Comparison of ENCODE assay signal across 8 cellular contexts in the genomic region with DNA sequence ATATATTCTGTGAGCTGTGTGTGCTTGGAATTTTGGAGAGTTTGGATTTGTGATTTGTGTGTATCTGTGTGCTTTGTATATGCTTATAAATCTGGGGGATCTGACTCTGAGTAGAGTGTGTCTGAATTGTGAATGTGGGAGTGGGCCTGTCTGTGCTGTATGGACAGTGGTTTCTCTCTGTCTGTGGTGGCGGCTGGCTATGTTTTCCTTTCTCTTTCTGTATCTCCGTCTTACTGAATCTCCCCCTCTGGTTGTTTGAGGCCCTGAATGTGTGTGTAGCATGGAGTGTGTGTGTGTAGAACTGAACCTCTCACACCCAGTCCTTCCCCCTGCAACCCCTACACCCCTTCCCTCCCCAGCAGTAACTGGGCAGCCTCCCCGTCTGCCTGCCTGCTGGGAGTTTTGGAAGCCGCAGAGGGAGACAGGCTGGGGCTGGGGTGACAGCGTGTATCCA. TPM values are rescaled to one million over a fixed set of nuclear protein-coding genes. Genes with fewer than 3 reads are reported as not detected.
A peak's percentile ranks its signal among the peaks of the same experiment; 100 is the strongest.
DNase-seq lines count a peak whose midpoint lies in the region; ATAC-seq, FAIRE-seq and TF ChIP-seq lines count a peak whose summit lies in the region.

No MANE protein-coding gene starts in this region.

- no peak for TF ChIP-seq POLR2A in stomach (IDR thresholded peaks at IDR 0.05)

- H3K4me3 ChIP-seq in Caco-2 (ENCODE audit: low read depth, low read length) (no peak overlapping the region), right cardiac atrium (ENCODE audit: low read length) (no peak overlapping the region), stomach (peak overlapping the region; percentile 3 to 95 (median 16))

- H3K36me3 Mint-ChIP-seq in Caco-2 (ENCODE audit: insufficient read depth, unreplicated experiment): peaks cover 32% of the 10 kb centered on the region

- H3K27ac ChIP-seq in RWPE1 (0 out of 2 replicates have a peak overlapping the region, but pooled peaks have one; percentile 2), right cardiac atrium (ENCODE audit: low read length) (peak overlapping the region; percentile 94), stomach (peak overlapping the region; percentile 67 to 95 (median 94))

- no peak for TF ChIP-seq EP300 in stomach (IDR thresholded peaks at IDR 0.05)

- no peak for TF ChIP-seq CTCF in Caco-2 (IDR thresholded peaks at IDR 0.05; ENCODE audit: insufficient read depth in 1 of 2, low read depth in 1 of 2, low read length in 1 of 2, severe bottlenecking in 1 of 2, unreplicated experiment in 1 of 2)
- no peak for TF ChIP-seq CTCF in RWPE1 (conservative IDR thresholded peaks at IDR 0.05; ENCODE audit: low read depth)
- no peak for TF ChIP-seq CTCF in stomach (IDR thresholded peaks at IDR 0.05)
- no peak for TF ChIP-seq CTCF in D721Med (IDR thresholded peaks at IDR 0.05; ENCODE audit: insufficient read depth, missing control alignments)

- 24% methylated on average over 5 of the region's 5 CpGs for WGBS in right cardiac atrium
- 12 to 25% (median 20%) methylated on average over 5 of the region's 5 CpGs for WGBS in stomach, 5 donors

- peaks cover 51% of the 10 kb centered on the region for H3K4me1 Mint-ChIP-seq in Caco-2 (ENCODE audit: low read depth, unreplicated experiment)

- ATAC-seq in GM21723 (IDR thresholded peaks at IDR 0.05; ENCODE audit: unreplicated experiment): peak; percentile 34
- no peak for ATAC-seq in right cardiac atrium

- POLR2A ChIA-PET in Caco-2 (lab: Charles Lee) (no interaction called here), RWPE1 (lab: Yijun Ruan, JAX; ENCODE audit: low non-redundant PET) (no interaction called here)

- H3K36me3 ChIP-seq in Caco-2 (ENCODE audit: control insufficient read depth, insufficient read depth, low read length) (no peaks in the 10 kb centered on the region; the same call in none of the 2 replicates), stomach (no peaks in the 10 kb centered on the region)

- peak overlapping the region; percentile 93 for H3K4me3 Mint-ChIP-seq in Caco-2 (ENCODE audit: unreplicated experiment)

- H3K9me3 ChIP-seq in Caco-2 (no peaks in the 10 kb centered on the region), right cardiac atrium (ENCODE audit: control insufficient read depth, low read length) (no peaks in the 10 kb centered on the region), stomach (no peaks in the 10 kb centered on the region)

- no peaks in the 10 kb centered on the region for H3K27me3 Mint-ChIP-seq in Caco-2 (ENCODE audit: insufficient read depth, unreplicated experiment)

- H3K27me3 ChIP-seq in Caco-2 (replicated peaks; ENCODE audit: control insufficient read depth, insufficient read depth, low read length) (no peaks in the 10 kb centered on the region), right cardiac atrium (ENCODE audit: control insufficient read depth, insufficient read depth) (no peaks in the 10 kb centered on the region), stomach (peaks cover 0 to 35% (median 0%) of the 10 kb centered on the region in 3 donors)

- DNase-seq in Caco-2 (no peak), RWPE1 (ENCODE audit: low spot score) (no peak), right cardiac atrium (no peak), stomach (no peak), GM03348 (ENCODE audit: low spot score) (no peak), D721Med (ENCODE audit: insufficient read length, low spot score) (no peak), NCI-H1417 treated with DMSO at 0.1 percent for 48 hours (lab: John Stamatoyannopoulos, UW) (no peak)

- H3K9me3 Mint-ChIP-seq in Caco-2 (ENCODE audit: unreplicated experiment): no peaks in the 10 kb centered on the region

- intact Hi-C loops in Caco-2 (cut with micrococcal nuclease; ENCODE audit: unreplicated experiment): no loop called here
- intact Hi-C loops in right cardiac atrium (cut with DNase I): no loop called here
- intact Hi-C loops in stomach (cut with DNase I; ENCODE audit: low total_unique reads): no loop called here

- peak overlapping the region; percentile 31 for H3K27ac Mint-ChIP-seq in Caco-2 (ENCODE audit: unreplicated experiment)

- CTCF ChIA-PET in Caco-2 (lab: Charles Lee): no interaction called here
- CTCF ChIA-PET in RWPE1 (lab: Yijun Ruan, JAX): interaction anchor here (1.9 kb wide), 1 partner anchor 113 kb away, joined by 9 read pairs; no protein-coding TSS in a partner anchor

- H3K4me1 ChIP-seq in Caco-2 (peaks cover 57% of the 10 kb centered on the region), right cardiac atrium (ENCODE audit: control insufficient read depth, insufficient read depth, low read length) (peaks cover 38% of the 10 kb centered on the region), stomach (peaks cover 81 to 96% (median 93%) of the 10 kb centered on the region in 4 donors)

- no peak for FAIRE-seq in D721Med (lab: Jason Lieb, UNC)

- no TSS peak for BruUV-seq in Caco-2 (replicated peaks; lab: Mats Ljungman, UMichigan)

RNA-seq across cellular contexts. Expression of gene CXXC5, which starts 4.7 kb away (rescaled TPM):
- total RNA-seq in Caco-2 (2022) (79.5 and 92.3 TPM in 2 replicates), right cardiac atrium (10 to 100 TPM; 33.9 to 70.5 (median 55.9) TPM), stomach (100 to 1,000 TPM in 1 of 5 donors, 10 to 100 TPM in 4; 25.9 to 101 (median 32.7) TPM)
- polyA plus RNA-seq in right cardiac atrium (47.5 TPM), stomach (10 to 100 TPM; 18.3 to 26.3 (median 22.2) TPM)

Comparison
In these comparisons a context has a peak if more than half of its experiments do, and no peak if none do; other contexts are left out.
1. H3K4me3 ChIP-seq: peak in stomach (4 of 4); none in Caco-2 (single experiment) and right cardiac atrium (single experiment).
2. H3K27ac ChIP-seq: peak in every context shown above with its lines; median percentile 94 in right cardiac atrium; 94 in stomach; 2 in RWPE1.